9 cellular contexts compared by ENCODE assay signal in genomic region chr17:50128441-50129302, GRCh38. TPM values are rescaled to one million over a fixed set of nuclear protein-coding genes. Genes with fewer than 3 reads are reported as not detected.
A peak's percentile ranks its signal among the peaks of the same experiment; 100 is the strongest.
DNase-seq lines count a peak whose midpoint lies in the region; ATAC-seq and TF ChIP-seq lines count a peak whose summit lies in the region.
"Had no signal": no experiment of that assay in that cellular context is flagged by ENCODE, and none has a peak within 500 bp of the region (broad histone marks: within the 10 kb centered on the region; RNA-seq: fewer than 3 reads in every experiment).

No MANE protein-coding gene starts in this region.

- no peaks in the 10 kb centered on the region for H3K36me3 ChIP-seq in lower lobe of right lung

- DNase-seq in activated T-cell treated with anti-CD3 and anti-CD28 coated beads, Interleukin-2, amount 50 U/mL, for 4 hours, result no peak
- DNase-seq in activated T-cell treated with anti-CD3 and anti-CD28 coated beads, Interleukin-2, amount 50 U/mL, for 1 hour, result no peak
- no peak for DNase-seq in lower lobe of right lung
- no peak for DNase-seq in type B pancreatic cell (ENCODE audit: extremely low spot score, unreplicated experiment)
- DNase-seq in OCI-M2 (lab: John Stamatoyannopoulos, UW; ENCODE audit: unreplicated experiment), result no peak
- no peak for DNase-seq in NCI-H2081 treated with DMSO at 0.1 percent for 48 hours (lab: John Stamatoyannopoulos, UW)

- no peak for TF ChIP-seq CTCF in brain (conservative IDR thresholded peaks at IDR 0.05)
- TF ChIP-seq CTCF in lower lobe of right lung (IDR thresholded peaks at IDR 0.05), result no peak
- TF ChIP-seq CTCF in type B pancreatic cell (conservative IDR thresholded peaks at IDR 0.05), result no peak

- no peak for ATAC-seq in activated T-cell treated with anti-CD3 and anti-CD28 coated beads, Interleukin-2, amount 50 U/mL, for 4 hours
- ATAC-seq in lower lobe of right lung (peak in 1 of 2 donors; percentile 4), HG03460 (IDR thresholded peaks at IDR 0.05; ENCODE audit: unreplicated experiment) (no peak)

- no peaks in the 10 kb centered on the region for H3K9me3 Mint-ChIP-seq in activated T-cell treated with anti-CD3 and anti-CD28 coated beads, Interleukin-2, amount 50 U/mL, for 4 hours
- H3K9me3 Mint-ChIP-seq in brain (no peaks in the 10 kb centered on the region), type B pancreatic cell (no peaks in the 10 kb centered on the region)

- H3K4me3 ChIP-seq in lower lobe of right lung, result peak overlapping the region; percentile 51

- peaks cover 42% of the 10 kb centered on the region for H3K4me1 ChIP-seq in lower lobe of right lung

- H3K9me3 ChIP-seq in lower lobe of right lung, result no peaks in the 10 kb centered on the region
- H3K9me3 ChIP-seq: SJSA1 had no signal

- H3K4me1 Mint-ChIP-seq in activated T-cell treated with anti-CD3 and anti-CD28 coated beads, Interleukin-2, amount 50 U/mL, for 4 hours (ENCODE audit: low read depth), result peaks cover 24% of the 10 kb centered on the region
- H3K4me1 Mint-ChIP-seq in brain, result peaks cover 74% of the 10 kb centered on the region
- peaks cover 21% of the 10 kb centered on the region for H3K4me1 Mint-ChIP-seq in type B pancreatic cell (ENCODE audit: unreplicated experiment)

- intact Hi-C loops in lower lobe of right lung (cut with DNase I), result no loop called here

- H3K4me3 Mint-ChIP-seq in activated T-cell treated with anti-CD3 and anti-CD28 coated beads, Interleukin-2, amount 50 U/mL, for 4 hours, result peak overlapping the region; percentile 65
- peak overlapping the region; percentile 91 to 100 (median 95) for H3K4me3 Mint-ChIP-seq in brain
- H3K4me3 Mint-ChIP-seq in type B pancreatic cell, result peak overlapping the region; percentile 96

- peaks cover 21% of the 10 kb centered on the region for H3K27me3 ChIP-seq in lower lobe of right lung (ENCODE audit: low read depth)

- H3K27ac Mint-ChIP-seq in brain (peak overlapping the region; percentile 90 to 99 (median 98)), type B pancreatic cell (peak overlapping the region; percentile 85)

- no peak overlapping the region for H3K27ac ChIP-seq in lower lobe of right lung
- H3K27ac ChIP-seq: SJSA1 had no signal

- H3K36me3 Mint-ChIP-seq in activated T-cell treated with anti-CD3 and anti-CD28 coated beads, Interleukin-2, amount 50 U/mL, for 4 hours (ENCODE audit: insufficient read depth), result no peaks in the 10 kb centered on the region
- H3K36me3 Mint-ChIP-seq in brain (peaks cover 8% of the 10 kb centered on the region), type B pancreatic cell (no peaks in the 10 kb centered on the region)

- peaks cover 9% of the 10 kb centered on the region for H3K27me3 Mint-ChIP-seq in activated T-cell treated with anti-CD3 and anti-CD28 coated beads, Interleukin-2, amount 50 U/mL, for 4 hours (ENCODE audit: low read depth)
- H3K27me3 Mint-ChIP-seq in brain (peaks cover 4% of the 10 kb centered on the region), type B pancreatic cell (peaks cover 22% of the 10 kb centered on the region)

RNA-seq across cellular contexts. Expression of gene SAMD14, which starts 1.3 kb away (rescaled TPM):
- under 1 TPM; 0.47 to 0.78 (median 0.52) TPM for total RNA-seq in activated T-cell treated with anti-CD3 and anti-CD28 coated beads, Interleukin-2, amount 50 U/mL, for 4 hours
- 24.4 TPM for polyA plus RNA-seq in brain (ENCODE audit: insufficient read depth, low read depth, low replicate concordance)
- total RNA-seq in lower lobe of right lung, result 9.2 TPM
- 2.2 and 14.1 TPM in 2 replicates for total RNA-seq in type B pancreatic cell (ENCODE audit: low replicate concordance)

RNA-seq across cellular contexts. Expression of gene PPP1R9B, which starts 21.8 kb away (rescaled TPM):
- total RNA-seq in activated T-cell treated with anti-CD3 and anti-CD28 coated beads, Interleukin-2, amount 50 U/mL, for 4 hours, result 10 to 100 TPM; 70.2 to 82.2 (median 76.6) TPM
- polyA plus RNA-seq in brain (ENCODE audit: insufficient read depth, low read depth, low replicate concordance), result 53.1 TPM
- 92.6 TPM for total RNA-seq in lower lobe of right lung
- total RNA-seq in type B pancreatic cell (ENCODE audit: low replicate concordance), result 45.6 and 51.5 TPM in 2 replicates

RNA-seq across cellular contexts. Expression of gene PDK2, which starts 33.5 kb away (rescaled TPM):
- 10 to 100 TPM in 1 of 3 donors, 1 to 10 TPM in 2; 8.8 to 11.7 (median 9.2) TPM for total RNA-seq in activated T-cell treated with anti-CD3 and anti-CD28 coated beads, Interleukin-2, amount 50 U/mL, for 4 hours
- 80.8 TPM for polyA plus RNA-seq in brain (ENCODE audit: insufficient read depth, low read depth, low replicate concordance)
- total RNA-seq in lower lobe of right lung (35.7 TPM), type B pancreatic cell (ENCODE audit: low replicate concordance) (29.9 and 44.9 TPM in 2 replicates)

RNA-seq across cellular contexts. Expression of gene SGCA, which starts 37.1 kb away (rescaled TPM):
- not detected for total RNA-seq in activated T-cell treated with anti-CD3 and anti-CD28 coated beads, Interleukin-2, amount 50 U/mL, for 4 hours
- 1.6 TPM for polyA plus RNA-seq in brain (ENCODE audit: insufficient read depth, low read depth, low replicate concordance)
- total RNA-seq in lower lobe of right lung, result 9.1 TPM
- 0.72 TPM in 1 of 2 replicates, not detected in the other for total RNA-seq in type B pancreatic cell (ENCODE audit: low replicate concordance)
